1 cellular context compared by ENCODE assay signal in the genomic region with DNA sequence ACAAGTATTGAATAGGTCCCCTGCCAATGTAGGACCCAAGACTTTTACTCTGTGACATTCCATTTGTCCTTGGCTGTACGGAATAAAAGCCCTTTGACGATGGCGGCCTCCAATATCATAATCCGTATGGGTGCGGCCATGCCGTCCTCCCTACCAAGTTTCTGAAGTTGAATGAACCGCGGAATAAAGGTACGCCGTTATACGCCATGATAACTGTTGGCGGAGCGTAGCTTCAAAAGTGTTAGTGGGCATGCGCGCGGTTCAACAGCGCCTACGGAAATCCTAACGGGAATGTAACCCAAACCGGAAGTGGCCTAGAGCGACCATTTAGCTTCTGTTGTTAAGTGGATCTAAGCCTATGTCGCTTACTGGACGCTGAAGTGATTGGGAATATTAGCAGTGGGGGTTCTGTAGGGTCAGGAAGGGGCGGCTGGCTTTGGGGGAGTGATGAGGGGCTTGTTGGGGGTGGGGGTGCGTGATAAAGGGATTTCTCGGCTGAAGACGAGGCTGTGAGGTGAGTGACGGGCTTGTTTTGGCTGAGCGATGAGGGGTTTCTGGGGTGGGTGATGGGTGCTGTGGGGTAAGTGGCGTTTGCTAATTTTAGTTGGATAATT.
TF ChIP-seq lines count a peak whose summit lies in the region.

ZNF175 (plus strand) TSS at position 322 of the 614 bp plus-strand sequence. CDS start 2,047 bp downstream, outside the sequence.

TF ChIP-seq in K562, 482 proteins besides CTCF, POLR2A, EP300 and RAD21 (continued from another document and continues in another):
- TF ChIP-seq RHOXF2B (CRISPR knock-in tag; conservative IDR thresholded peaks at IDR 0.05) (0 out of 2 replicates have a peak, but pooled peaks have one; percentile 8), TARDBP (IDR thresholded peaks at IDR 0.05) (no peak), ZNF717 (CRISPR knock-in tag; IDR thresholded peaks at IDR 0.05) (no peak), SMARCA5 (IDR thresholded peaks at IDR 0.05) (no peak), PCBP2 (IDR thresholded peaks at IDR 0.05; ENCODE audit: low read depth, low read length, poor library complexity, severe bottlenecking) (no peak), TCF7L2 (IDR thresholded peaks at IDR 0.05; ENCODE audit: low read depth, low read length) (peak; percentile 99), ZNF274 (IDR thresholded peaks at IDR 0.05; ENCODE audit: borderline replicate concordance, low read depth, low read length) (no peak), IRF2 (CRISPR knock-in tag; IDR thresholded peaks at IDR 0.05) (no peak), ZNF23 (CRISPR knock-in tag; IDR thresholded peaks at IDR 0.05) (no peak), NFE2 (IDR thresholded peaks at IDR 0.05; ENCODE audit: low read depth) (no peak), HDAC1 (IDR thresholded peaks at IDR 0.05) (peak in 1 of 2 experiments; percentile 71; a peak in 2 of 4 replicates), TSC22D4 (tag; IDR thresholded peaks at IDR 0.05) (no peak), KDM1A (IDR thresholded peaks at IDR 0.05) (no peak), NBN (IDR thresholded peaks at IDR 0.05; ENCODE audit: low read depth) (no peak), RBM15 (IDR thresholded peaks at IDR 0.05; ENCODE audit: insufficient read depth, low read length) (no peak), NELFE (IDR thresholded peaks at IDR 0.05; ENCODE audit: insufficient read depth, insufficient read length) (no peak), UBTF (IDR thresholded peaks at IDR 0.05; ENCODE audit: borderline replicate concordance in 1 of 2, low read depth in 2 of 2, low read length in 2 of 2) (no peak), SNAPC5 (CRISPR knock-in tag; IDR thresholded peaks at IDR 0.05) (no peak), ZNF507 (tag; conservative IDR thresholded peaks at IDR 0.05) (no peak), MAZ (CRISPR knock-in tag; conservative IDR thresholded peaks at IDR 0.05 in 1 of 2, IDR thresholded peaks at IDR 0.05 in 1 of 2) (0 out of 4 replicates have a peak, but pooled peaks of 1 of the 2 experiments have one; percentile 27), RBM39 (optimal IDR thresholded peaks at IDR 0.05; ENCODE audit: low read depth, low read length) (no peak), ZBTB33 (CRISPR knock-in tag; IDR thresholded peaks at IDR 0.05) (no peak), TBL1XR1 (IDR thresholded peaks at IDR 0.05; ENCODE audit: low read length in 2 of 2) (no peak; a peak in 1 of 4 replicates), ZNF75A (CRISPR knock-in tag; IDR thresholded peaks at IDR 0.05) (no peak), KLF13 (tag; IDR thresholded peaks at IDR 0.05; ENCODE audit: borderline replicate concordance, low read depth) (no peak), POLR2AphosphoS2 (IDR thresholded peaks at IDR 0.05; ENCODE audit: low read length) (no peak), STAG1 (CRISPR knock-in tag; IDR thresholded peaks at IDR 0.05; ENCODE audit: borderline replicate concordance) (no peak), ZBTB11 (CRISPR knock-in tag; IDR thresholded peaks at IDR 0.05) (peak in 1 of 3 experiments; percentile 92; a peak in 2 of 6 replicates), CSDE1 (IDR thresholded peaks at IDR 0.05) (peak in 1 of 2 experiments; percentile 97; a peak in 2 of 4 replicates), SLC30A9 (CRISPR knock-in tag; IDR thresholded peaks at IDR 0.05) (no peak), HDAC6 (IDR thresholded peaks at IDR 0.05; ENCODE audit: low read depth, low read length) (no peak), NFIX (CRISPR knock-in tag; IDR thresholded peaks at IDR 0.05; ENCODE audit: low read depth) (no peak), PTTG1 (tag; IDR thresholded peaks at IDR 0.05; ENCODE audit: low read depth) (peak; percentile 65; the same call in 1 of the 2 replicates), PCBP1 (IDR thresholded peaks at IDR 0.05; ENCODE audit: low read depth, low read length, poor library complexity, severe bottlenecking) (no peak), MED1 (CRISPR knock-in tag; IDR thresholded peaks at IDR 0.05; ENCODE audit: borderline replicate concordance) (no peak), FIP1L1 (IDR thresholded peaks at IDR 0.05; ENCODE audit: low read depth, low read length, poor library complexity, severe bottlenecking) (no peak)
- TF ChIP-seq, protein P1, sequence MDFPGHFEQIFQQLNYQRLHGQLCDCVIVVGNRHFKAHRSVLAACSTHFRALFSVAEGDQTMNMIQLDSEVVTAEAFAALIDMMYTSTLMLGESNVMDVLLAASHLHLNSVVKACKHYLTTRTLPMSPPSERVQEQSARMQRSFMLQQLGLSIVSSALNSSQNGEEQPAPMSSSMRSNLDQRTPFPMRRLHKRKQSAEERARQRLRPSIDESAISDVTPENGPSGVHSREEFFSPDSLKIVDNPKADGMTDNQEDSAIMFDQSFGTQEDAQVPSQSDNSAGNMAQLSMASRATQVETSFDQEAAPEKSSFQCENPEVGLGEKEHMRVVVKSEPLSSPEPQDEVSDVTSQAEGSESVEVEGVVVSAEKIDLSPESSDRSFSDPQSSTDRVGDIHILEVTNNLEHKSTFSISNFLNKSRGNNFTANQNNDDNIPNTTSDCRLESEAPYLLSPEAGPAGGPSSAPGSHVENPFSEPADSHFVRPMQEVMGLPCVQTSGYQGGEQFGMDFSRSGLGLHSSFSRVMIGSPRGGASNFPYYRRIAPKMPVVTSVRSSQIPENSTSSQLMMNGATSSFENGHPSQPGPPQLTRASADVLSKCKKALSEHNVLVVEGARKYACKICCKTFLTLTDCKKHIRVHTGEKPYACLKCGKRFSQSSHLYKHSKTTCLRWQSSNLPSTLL (IDR thresholded peaks at IDR 0.05) = no peak
- TF ChIP-seq, protein P2, sequence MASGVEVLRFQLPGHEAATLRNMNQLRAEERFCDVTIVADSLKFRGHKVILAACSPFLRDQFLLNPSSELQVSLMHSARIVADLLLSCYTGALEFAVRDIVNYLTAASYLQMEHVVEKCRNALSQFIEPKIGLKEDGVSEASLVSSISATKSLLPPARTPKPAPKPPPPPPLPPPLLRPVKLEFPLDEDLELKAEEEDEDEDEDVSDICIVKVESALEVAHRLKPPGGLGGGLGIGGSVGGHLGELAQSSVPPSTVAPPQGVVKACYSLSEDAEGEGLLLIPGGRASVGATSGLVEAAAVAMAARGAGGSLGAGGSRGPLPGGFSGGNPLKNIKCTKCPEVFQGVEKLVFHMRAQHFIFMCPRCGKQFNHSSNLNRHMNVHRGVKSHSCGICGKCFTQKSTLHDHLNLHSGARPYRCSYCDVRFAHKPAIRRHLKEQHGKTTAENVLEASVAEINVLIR (CRISPR knock-in tag; IDR thresholded peaks at IDR 0.05) = no peak
- TF ChIP-seq, protein P3, sequence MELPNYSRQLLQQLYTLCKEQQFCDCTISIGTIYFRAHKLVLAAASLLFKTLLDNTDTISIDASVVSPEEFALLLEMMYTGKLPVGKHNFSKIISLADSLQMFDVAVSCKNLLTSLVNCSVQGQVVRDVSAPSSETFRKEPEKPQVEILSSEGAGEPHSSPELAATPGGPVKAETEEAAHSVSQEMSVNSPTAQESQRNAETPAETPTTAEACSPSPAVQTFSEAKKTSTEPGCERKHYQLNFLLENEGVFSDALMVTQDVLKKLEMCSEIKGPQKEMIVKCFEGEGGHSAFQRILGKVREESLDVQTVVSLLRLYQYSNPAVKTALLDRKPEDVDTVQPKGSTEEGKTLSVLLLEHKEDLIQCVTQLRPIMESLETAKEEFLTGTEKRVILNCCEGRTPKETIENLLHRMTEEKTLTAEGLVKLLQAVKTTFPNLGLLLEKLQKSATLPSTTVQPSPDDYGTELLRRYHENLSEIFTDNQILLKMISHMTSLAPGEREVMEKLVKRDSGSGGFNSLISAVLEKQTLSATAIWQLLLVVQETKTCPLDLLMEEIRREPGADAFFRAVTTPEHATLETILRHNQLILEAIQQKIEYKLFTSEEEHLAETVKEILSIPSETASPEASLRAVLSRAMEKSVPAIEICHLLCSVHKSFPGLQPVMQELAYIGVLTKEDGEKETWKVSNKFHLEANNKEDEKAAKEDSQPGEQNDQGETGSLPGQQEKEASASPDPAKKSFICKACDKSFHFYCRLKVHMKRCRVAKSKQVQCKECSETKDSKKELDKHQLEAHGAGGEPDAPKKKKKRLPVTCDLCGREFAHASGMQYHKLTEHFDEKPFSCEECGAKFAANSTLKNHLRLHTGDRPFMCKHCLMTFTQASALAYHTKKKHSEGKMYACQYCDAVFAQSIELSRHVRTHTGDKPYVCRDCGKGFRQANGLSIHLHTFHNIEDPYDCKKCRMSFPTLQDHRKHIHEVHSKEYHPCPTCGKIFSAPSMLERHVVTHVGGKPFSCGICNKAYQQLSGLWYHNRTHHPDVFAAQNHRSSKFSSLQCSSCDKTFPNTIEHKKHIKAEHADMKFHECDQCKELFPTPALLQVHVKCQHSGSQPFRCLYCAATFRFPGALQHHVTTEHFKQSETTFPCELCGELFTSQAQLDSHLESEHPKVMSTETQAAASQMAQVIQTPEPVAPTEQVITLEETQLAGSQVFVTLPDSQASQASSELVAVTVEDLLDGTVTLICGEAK (IDR thresholded peaks at IDR 0.05) = peak; percentile 96
- TF ChIP-seq, protein P3 (CRISPR knock-in tag; IDR thresholded peaks at IDR 0.05) = no peak
